In genomic region chr17:78127888-78128615, GRCh38 we compare ENCODE assay signal across 1 cellular context.
TF ChIP-seq lines count a peak whose summit lies in the region.

No MANE protein-coding gene starts in this region.

TF ChIP-seq in GM23338, 12 proteins besides CTCF, POLR2A, EP300 and RAD21 (continued from another document):
- TF ChIP-seq, protein P1, sequence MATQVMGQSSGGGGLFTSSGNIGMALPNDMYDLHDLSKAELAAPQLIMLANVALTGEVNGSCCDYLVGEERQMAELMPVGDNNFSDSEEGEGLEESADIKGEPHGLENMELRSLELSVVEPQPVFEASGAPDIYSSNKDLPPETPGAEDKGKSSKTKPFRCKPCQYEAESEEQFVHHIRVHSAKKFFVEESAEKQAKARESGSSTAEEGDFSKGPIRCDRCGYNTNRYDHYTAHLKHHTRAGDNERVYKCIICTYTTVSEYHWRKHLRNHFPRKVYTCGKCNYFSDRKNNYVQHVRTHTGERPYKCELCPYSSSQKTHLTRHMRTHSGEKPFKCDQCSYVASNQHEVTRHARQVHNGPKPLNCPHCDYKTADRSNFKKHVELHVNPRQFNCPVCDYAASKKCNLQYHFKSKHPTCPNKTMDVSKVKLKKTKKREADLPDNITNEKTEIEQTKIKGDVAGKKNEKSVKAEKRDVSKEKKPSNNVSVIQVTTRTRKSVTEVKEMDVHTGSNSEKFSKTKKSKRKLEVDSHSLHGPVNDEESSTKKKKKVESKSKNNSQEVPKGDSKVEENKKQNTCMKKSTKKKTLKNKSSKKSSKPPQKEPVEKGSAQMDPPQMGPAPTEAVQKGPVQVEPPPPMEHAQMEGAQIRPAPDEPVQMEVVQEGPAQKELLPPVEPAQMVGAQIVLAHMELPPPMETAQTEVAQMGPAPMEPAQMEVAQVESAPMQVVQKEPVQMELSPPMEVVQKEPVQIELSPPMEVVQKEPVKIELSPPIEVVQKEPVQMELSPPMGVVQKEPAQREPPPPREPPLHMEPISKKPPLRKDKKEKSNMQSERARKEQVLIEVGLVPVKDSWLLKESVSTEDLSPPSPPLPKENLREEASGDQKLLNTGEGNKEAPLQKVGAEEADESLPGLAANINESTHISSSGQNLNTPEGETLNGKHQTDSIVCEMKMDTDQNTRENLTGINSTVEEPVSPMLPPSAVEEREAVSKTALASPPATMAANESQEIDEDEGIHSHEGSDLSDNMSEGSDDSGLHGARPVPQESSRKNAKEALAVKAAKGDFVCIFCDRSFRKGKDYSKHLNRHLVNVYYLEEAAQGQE (IDR thresholded peaks at IDR 0.05; ENCODE audit: unreplicated experiment), result no peak
- TF ChIP-seq ZNF331 (CRISPR knock-in tag; IDR thresholded peaks at IDR 0.05; ENCODE audit: low read depth) (no peak), POLR2AphosphoS5 (IDR thresholded peaks at IDR 0.05; ENCODE audit: low read depth) (no peak), JUNB (IDR thresholded peaks at IDR 0.05; ENCODE audit: unreplicated experiment) (no peak), CREB1 (CRISPR knock-in tag; IDR thresholded peaks at IDR 0.05; ENCODE audit: low read depth) (no peak), NANOG (IDR thresholded peaks at IDR 0.05; ENCODE audit: borderline replicate concordance) (no peak), ZNF114 (CRISPR knock-in tag; IDR thresholded peaks at IDR 0.05) (no peak), ZNF462 (CRISPR knock-in tag; IDR thresholded peaks at IDR 0.05) (no peak), EZH2phosphoT487 (IDR thresholded peaks at IDR 0.05; ENCODE audit: unreplicated experiment) (no peak), EZH2 (IDR thresholded peaks at IDR 0.05; ENCODE audit: low read depth, unreplicated experiment) (no peak)
